Comparison of ENCODE assay signal across 9 cellular contexts in genomic region chr17:2510559-2510958, GRCh38. TPM values are rescaled to one million over a fixed set of nuclear protein-coding genes. Genes with fewer than 3 reads are reported as not detected.
A peak's percentile ranks its signal among the peaks of the same experiment; 100 is the strongest.
DNase-seq lines count a peak whose midpoint lies in the region; TF ChIP-seq lines count a peak whose summit lies in the region.
"Had no signal": no experiment of that assay in that cellular context is flagged by ENCODE, and none has a peak within 500 bp of the region (broad histone marks: within the 10 kb centered on the region; RNA-seq: fewer than 3 reads in every experiment).

No MANE protein-coding gene starts in this region.

- peaks cover 3 to 20% (median 6%) of the 10 kb centered on the region in 4 donors for H3K4me1 ChIP-seq in liver (ENCODE audit: control insufficient read depth in 4 of 4, insufficient read depth in 4 of 4, low read length in 3 of 4)
- peaks cover 11 to 21% (median 12%) of the 10 kb centered on the region in 4 donors for H3K4me1 ChIP-seq in transverse colon

- WGBS in liver, result 60% methylated on average over 2 of the region's 2 CpGs
- 22 to 47% methylated on average over 1 to 2 of the region's 2 CpGs for WGBS in transverse colon (ENCODE audit: low coverage in 1 of 2), 2 donors

- peak overlapping the region; percentile 69 to 94 for H3K9ac ChIP-seq in liver (ENCODE audit: low read depth in 1 of 2, low read length in 2 of 2)

- peaks cover 21% of the 10 kb centered on the region for H3K4me1 Mint-ChIP-seq in activated naive CD4-positive, alpha-beta T cell treated with anti-CD3 and anti-CD28 coated beads, Interleukin-2, amount 50 U/mL, for 24 hours
- H3K4me1 Mint-ChIP-seq in activated naive CD4-positive, alpha-beta T cell treated with anti-CD3 and anti-CD28 coated beads, Interleukin-2, amount 10 ng/mL, durations not matched to agents 7 days and 5 days, result peaks cover 19% of the 10 kb centered on the region

- in situ Hi-C loops in transverse colon (cut with MboI; ENCODE audit: low pct_ligation_motif_present in 1 of 4, low pct_unique_long_range_greater_than_20kb in 1 of 4, low sequenced_read_pairs in 3 of 4), result no loop called here

- no peak overlapping the region for H3K4me3 Mint-ChIP-seq in activated naive CD4-positive, alpha-beta T cell treated with anti-CD3 and anti-CD28 coated beads, Interleukin-2, amount 50 U/mL, for 24 hours
- no peak overlapping the region for H3K4me3 Mint-ChIP-seq in activated naive CD4-positive, alpha-beta T cell treated with anti-CD3 and anti-CD28 coated beads, Interleukin-2, amount 10 ng/mL, durations not matched to agents 7 days and 5 days

- H3K36me3 ChIP-seq in liver (ENCODE audit: control insufficient read depth in 4 of 4, insufficient read depth in 3 of 4, low read depth in 1 of 4, low read length in 3 of 4) (no peaks in the 10 kb centered on the region), transverse colon (no peaks in the 10 kb centered on the region)

- H3K27me3 ChIP-seq in liver (ENCODE audit: control insufficient read depth in 4 of 4, insufficient read depth in 4 of 4, low read length in 3 of 4) (no peaks in the 10 kb centered on the region), transverse colon (no peaks in the 10 kb centered on the region)

- no peaks in the 10 kb centered on the region for H3K27me3 Mint-ChIP-seq in activated naive CD4-positive, alpha-beta T cell treated with anti-CD3 and anti-CD28 coated beads, Interleukin-2, amount 50 U/mL, for 24 hours
- H3K27me3 Mint-ChIP-seq in activated naive CD4-positive, alpha-beta T cell treated with anti-CD3 and anti-CD28 coated beads, Interleukin-2, amount 10 ng/mL, durations not matched to agents 7 days and 5 days, result no peaks in the 10 kb centered on the region

- TF ChIP-seq CTCF in liver (IDR thresholded peaks at IDR 0.05; ENCODE audit: low read depth, low read length, missing input control) (no peak), transverse colon (IDR thresholded peaks at IDR 0.05) (no peak)

- no peak for TF ChIP-seq RAD21 in liver (IDR thresholded peaks at IDR 0.05)

- no peak for DNase-seq in activated naive CD4-positive, alpha-beta T cell treated with anti-CD3 and anti-CD28 coated beads, Interleukin-2, amount 10 ng/mL, durations not matched to agents 7 days and 5 days
- DNase-seq in astrocyte of the hippocampus (ENCODE audit: low read depth, low spot score), result peak; percentile 2
- DNase-seq in transverse colon, result no peak
- no peak for DNase-seq in nucleus accumbens (lab: John Stamatoyannopoulos, UW)
- no peak for DNase-seq in MV-4-11 (lab: John Stamatoyannopoulos, UW)
- no peak for DNase-seq in Ammon's horn (ENCODE audit: low spot score)
- DNase-seq: stimulated activated CD4-positive, alpha-beta T cell treated with anti-CD3 and anti-CD28 coated beads, Interleukin-15, amount 100 ng/mL, for 24 hours had no signal

- H3K27ac Mint-ChIP-seq in activated naive CD4-positive, alpha-beta T cell treated with anti-CD3 and anti-CD28 coated beads, Interleukin-2, amount 50 U/mL, for 24 hours, result peak overlapping the region; percentile 90
- H3K27ac Mint-ChIP-seq in activated naive CD4-positive, alpha-beta T cell treated with anti-CD3 and anti-CD28 coated beads, Interleukin-2, amount 10 ng/mL, durations not matched to agents 7 days and 5 days, result no peak overlapping the region

- H3K36me3 Mint-ChIP-seq in activated naive CD4-positive, alpha-beta T cell treated with anti-CD3 and anti-CD28 coated beads, Interleukin-2, amount 50 U/mL, for 24 hours, result peaks cover 17% of the 10 kb centered on the region
- H3K36me3 Mint-ChIP-seq in activated naive CD4-positive, alpha-beta T cell treated with anti-CD3 and anti-CD28 coated beads, Interleukin-2, amount 10 ng/mL, durations not matched to agents 7 days and 5 days, result peaks cover 15% of the 10 kb centered on the region

- H3K9me3 ChIP-seq in liver (ENCODE audit: control insufficient read depth in 4 of 4, low read length in 3 of 4), result no peaks in the 10 kb centered on the region
- H3K9me3 ChIP-seq in transverse colon, result no peaks in the 10 kb centered on the region

- intact Hi-C loops in transverse colon (cut with DNase I; ENCODE audit: low total_unique reads), result no loop called here

- H3K4me3 ChIP-seq in liver (ENCODE audit: low read depth in 1 of 3, low read length in 3 of 3) (peak overlapping the region; percentile 61 to 87 (median 87)), transverse colon (peak overlapping the region in 3 of 4 donors; percentile 60 to 81 (median 77))

- TF ChIP-seq EP300 in transverse colon (IDR thresholded peaks at IDR 0.05; ENCODE audit: low read depth), result no peak

- TF ChIP-seq POLR2A in transverse colon (IDR thresholded peaks at IDR 0.05), result no peak

- H3K9me3 Mint-ChIP-seq in activated naive CD4-positive, alpha-beta T cell treated with anti-CD3 and anti-CD28 coated beads, Interleukin-2, amount 50 U/mL, for 24 hours, result no peaks in the 10 kb centered on the region
- H3K9me3 Mint-ChIP-seq in activated naive CD4-positive, alpha-beta T cell treated with anti-CD3 and anti-CD28 coated beads, Interleukin-2, amount 10 ng/mL, durations not matched to agents 7 days and 5 days, result no peaks in the 10 kb centered on the region

- H3K27ac ChIP-seq in liver (ENCODE audit: low read depth in 1 of 2, low read length in 2 of 2), result peak overlapping the region in 1 of 2 donors; percentile 81
- peak overlapping the region; percentile 89 to 96 (median 91) for H3K27ac ChIP-seq in transverse colon

- CTCF ChIA-PET in activated naive CD4-positive, alpha-beta T cell treated with anti-CD3 and anti-CD28 coated beads, Interleukin-2, amount 10 ng/mL, durations not matched to agents 7 days and 5 days (lab: Charles Lee), result interaction anchor here (0.7 to 1.1 kb wide), 2 partner anchors 94 to 165 kb away, joined by 3 read pairs; no protein-coding TSS in a partner anchor

TF ChIP-seq in liver, 16 proteins besides CTCF, POLR2A, EP300 and RAD21:
- TF ChIP-seq HNF4G (IDR thresholded peaks at IDR 0.05), result no peak
- no peak for TF ChIP-seq ZBTB33 (IDR thresholded peaks at IDR 0.05)
- no peak for TF ChIP-seq FOXA2 (IDR thresholded peaks at IDR 0.05)
- no peak for TF ChIP-seq REST (IDR thresholded peaks at IDR 0.05)
- TF ChIP-seq FOXA1 (IDR thresholded peaks at IDR 0.05), result no peak
- TF ChIP-seq HNF4A (conservative IDR thresholded peaks at IDR 0.05), result no peak
- TF ChIP-seq ATF3 (IDR thresholded peaks at IDR 0.05), result no peak
- TF ChIP-seq JUND (IDR thresholded peaks at IDR 0.05), result no peak
- no peak for TF ChIP-seq GABPA (IDR thresholded peaks at IDR 0.05 in 1 of 2, conservative IDR thresholded peaks at IDR 0.05 in 1 of 2)
- TF ChIP-seq EGR1 (IDR thresholded peaks at IDR 0.05; ENCODE audit: low read depth in 2 of 2), result no peak
- TF ChIP-seq SP1 (IDR thresholded peaks at IDR 0.05), result no peak
- TF ChIP-seq MAX (IDR thresholded peaks at IDR 0.05), result no peak
- TF ChIP-seq YY1 (IDR thresholded peaks at IDR 0.05), result no peak
- no peak for TF ChIP-seq TAF1 (conservative IDR thresholded peaks at IDR 0.05)
- TF ChIP-seq RXRA (IDR thresholded peaks at IDR 0.05), result no peak
- no peak for TF ChIP-seq NR2F2 (IDR thresholded peaks at IDR 0.05)

RNA-seq across cellular contexts. Expression of gene METTL16, which starts 1.1 kb away (rescaled TPM):
- total RNA-seq in liver (1 to 10 TPM; 7.4 to 8.9 TPM), transverse colon (100 to 1,000 TPM in 1 of 4 donors, 10 to 100 TPM in 3; 16.1 to 141 (median 19.8) TPM)
- polyA plus RNA-seq in liver, result 1 to 10 TPM; 4.1 to 5.8 TPM
